Comparison of ENCODE assay signal across 16 cellular contexts in the genomic region with DNA sequence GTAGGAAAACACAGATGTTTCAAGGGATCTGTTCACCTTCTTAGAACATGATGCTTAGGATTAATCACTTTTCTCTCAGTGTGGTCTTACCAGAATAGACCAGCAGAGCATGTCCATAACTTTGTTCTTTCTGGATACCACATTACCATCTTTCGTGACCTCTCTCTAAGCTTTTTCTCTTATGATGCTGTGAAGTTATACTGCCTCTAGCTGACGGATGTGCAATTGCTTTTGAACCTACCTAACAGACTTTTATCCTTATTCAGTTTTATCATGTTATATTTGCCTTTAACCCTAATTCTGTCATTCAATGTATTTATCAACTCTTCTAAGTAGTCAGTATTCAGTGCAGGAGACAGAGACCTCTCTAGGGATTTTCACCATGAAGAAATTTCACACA.
DNase-seq lines count a peak whose midpoint lies in the region; ATAC-seq and TF ChIP-seq lines count a peak whose summit lies in the region.
"Had no signal": no experiment of that assay in that cellular context is flagged by ENCODE, and none has a peak within 500 bp of the region (broad histone marks: within the 10 kb centered on the region; RNA-seq: fewer than 3 reads in every experiment).

No MANE protein-coding gene starts in this region.

- no peaks in the 10 kb centered on the region for H3K27me3 ChIP-seq in WERI-Rb-1 (ENCODE audit: insufficient read depth, low read depth, severe bottlenecking)
- no peaks in the 10 kb centered on the region for H3K27me3 ChIP-seq in right lobe of liver
- H3K27me3 ChIP-seq: pancreas had no signal

- H3K4me3 Mint-ChIP-seq in HFFc6: no peak overlapping the region
- H3K4me3 Mint-ChIP-seq: CD4-positive, alpha-beta T cell; stimulated activated naive B cell treated with anti-CD40 and anti-IgM and Interleukin-4, amounts not matched to agents 10 μg/mL and 1 μg/mL and 100 μg/mL, for 72 hours had no signal

- ATAC-seq in right lobe of liver: peak in 2 of 4 donors; percentile 27 to 47
- ATAC-seq: pancreas; stimulated activated naive B cell treated with anti-CD40 and anti-IgM and Interleukin-4, amounts not matched to agents 10 μg/mL and 1 μg/mL and 100 μg/mL, for 72 hours had no signal

- 59% methylated on average over 2 of the region's 2 CpGs for WGBS in right lobe of liver (ENCODE audit: insufficient coverage, low coverage, low lambda C conversion rate, missing lambda C conversion rate)

- no peaks in the 10 kb centered on the region for H3K9me3 Mint-ChIP-seq in HFFc6
- H3K9me3 Mint-ChIP-seq: CD4-positive, alpha-beta T cell had no signal

- no peak overlapping the region for H3K27ac Mint-ChIP-seq in HFFc6
- H3K27ac Mint-ChIP-seq: CD4-positive, alpha-beta T cell; stimulated activated naive B cell treated with anti-CD40 and anti-IgM and Interleukin-4, amounts not matched to agents 10 μg/mL and 1 μg/mL and 100 μg/mL, for 72 hours had no signal

- H3K27ac ChIP-seq in C4-2B (no peak overlapping the region), WERI-Rb-1 (no peak overlapping the region), right lobe of liver (no peak overlapping the region)
- H3K27ac ChIP-seq: pancreas had no signal

- TF ChIP-seq CTCF in C4-2B (conservative IDR thresholded peaks at IDR 0.05) (peak; percentile 61), HFFc6 (IDR thresholded peaks at IDR 0.05) (peak; percentile 52; the same call in 1 of the 2 replicates), WERI-Rb-1 (IDR thresholded peaks at IDR 0.05; ENCODE audit: low read depth, low read length) (peak; percentile 36; the same call in 1 of the 2 replicates), right lobe of liver (IDR thresholded peaks at IDR 0.05) (peak; percentile 32 to 39 (median 35))

- H3K36me3 Mint-ChIP-seq in HFFc6 (ENCODE audit: low read depth): no peaks in the 10 kb centered on the region
- H3K36me3 Mint-ChIP-seq: stimulated activated naive B cell treated with anti-CD40 and anti-IgM and Interleukin-4, amounts not matched to agents 10 μg/mL and 1 μg/mL and 100 μg/mL, for 72 hours had no signal

- no peaks in the 10 kb centered on the region for H3K4me1 ChIP-seq in right lobe of liver
- H3K4me1 ChIP-seq: pancreas had no signal

- H3K27me3 Mint-ChIP-seq in HFFc6 (ENCODE audit: insufficient read depth): peaks cover 2% of the 10 kb centered on the region
- H3K27me3 Mint-ChIP-seq: CD4-positive, alpha-beta T cell; stimulated activated naive B cell treated with anti-CD40 and anti-IgM and Interleukin-4, amounts not matched to agents 10 μg/mL and 1 μg/mL and 100 μg/mL, for 72 hours had no signal

- H3K36me3 ChIP-seq in WERI-Rb-1: no peaks in the 10 kb centered on the region
- no peaks in the 10 kb centered on the region for H3K36me3 ChIP-seq in right lobe of liver
- H3K36me3 ChIP-seq: pancreas had no signal

- H3K4me3 ChIP-seq in WERI-Rb-1 (ENCODE audit: low read depth, low read length): no peak overlapping the region
- H3K4me3 ChIP-seq in right lobe of liver: no peak overlapping the region
- H3K4me3 ChIP-seq: pancreas had no signal

- peaks cover 16% of the 10 kb centered on the region for H3K4me1 Mint-ChIP-seq in HFFc6 (ENCODE audit: low read depth)
- H3K4me1 Mint-ChIP-seq: stimulated activated naive B cell treated with anti-CD40 and anti-IgM and Interleukin-4, amounts not matched to agents 10 μg/mL and 1 μg/mL and 100 μg/mL, for 72 hours had no signal

- DNase-seq in HFFc6 (no peak), WERI-Rb-1 (no peak), right lobe of liver (no peak), SHP77 (lab: John Stamatoyannopoulos, UW) (no peak), DMS153 treated with DMSO at 0.1 percent for 48 hours (lab: John Stamatoyannopoulos, UW; ENCODE audit: unreplicated experiment) (no peak), NCI-H2196 (lab: John Stamatoyannopoulos, UW; ENCODE audit: unreplicated experiment) (no peak)
- DNase-seq in activated effector memory CD4-positive, alpha-beta T cell treated with anti-CD3 and anti-CD28 coated beads, Interleukin-2, amount 50 U/mL, for 16 hours: no peak
- DNase-seq: activated T-cell treated with anti-CD3 and anti-CD28 coated beads, Interleukin-2, amount 50 U/mL, for 48 hours; anterior cingulate cortex; CD4-positive, alpha-beta T cell; mesendoderm; NCI-H446; pancreas; stimulated activated CD4-positive, alpha-beta T cell treated with anti-CD3 and anti-CD28 coated beads, Interleukin-2, amount 100 ng/mL, for 24 hours; stimulated activated naive B cell treated with anti-CD40 and anti-IgM and Interleukin-4, amounts not matched to agents 10 μg/mL and 1 μg/mL and 100 μg/mL, for 72 hours had no signal

- H3K9me3 ChIP-seq in WERI-Rb-1 (ENCODE audit: severe bottlenecking): no peaks in the 10 kb centered on the region
- no peaks in the 10 kb centered on the region for H3K9me3 ChIP-seq in right lobe of liver
- H3K9me3 ChIP-seq: pancreas had no signal

- intact Hi-C loops in right lobe of liver (cut with DNase I): no loop called here

- no peak for TF ChIP-seq POLR2A in right lobe of liver (IDR thresholded peaks at IDR 0.05)
